ENCODE assay signal across 30 cellular contexts in genomic region chr1:215794151-215794550, GRCh38.
DNase-seq lines count a peak whose midpoint lies in the region; ATAC-seq, FAIRE-seq and TF ChIP-seq lines count a peak whose summit lies in the region.
"Had no signal": no experiment of that assay in that cellular context is flagged by ENCODE, and none has a peak within 500 bp of the region (broad histone marks: within the 10 kb centered on the region; RNA-seq: fewer than 3 reads in every experiment).

No MANE protein-coding gene starts in this region.

- no peak for FAIRE-seq in GM12891 (lab: Jason Lieb, UNC)
- FAIRE-seq: endometrium, keratinocyte had no signal

- intact Hi-C loops in activated CD8-positive, alpha-beta T cell treated with anti-CD3 and anti-CD28 coated beads for 36 hours (cut with micrococcal nuclease), result no loop called here

- peak overlapping the region; percentile 5 for H3K27ac Mint-ChIP-seq in nephron progenitor cell
- no peak overlapping the region for H3K27ac Mint-ChIP-seq in activated CD8-positive, alpha-beta T cell treated with anti-CD3 and anti-CD28 coated beads for 36 hours
- H3K27ac Mint-ChIP-seq: activated CD4-positive, alpha-beta memory T cell treated with anti-CD3 and anti-CD28 coated beads, Interleukin-2, amount 10 ng/mL, durations not matched to agents 7 days and 5 days; activated T-helper 1 cell treated with anti-CD3 and anti-CD28 coated beads, Interleukin-12 subunit alpha, Interleukin-12 subunit beta, Interleukin-2, Interleukin-4 antibody, amounts not matched to agents 30 ng/mL and 10 ng/mL and 1 ng/mL, durations not matched to agents 14 hours and 24 hours and 36 hours; neural progenitor cell; stimulated activated naive B cell treated with anti-CD40 and anti-IgM and Interleukin-4, amounts not matched to agents 10 μg/mL and 1 μg/mL and 100 μg/mL, for 72 hours; T-helper 17 cell had no signal

- H3K9me3 Mint-ChIP-seq in nephron progenitor cell, result no peaks in the 10 kb centered on the region
- H3K9me3 Mint-ChIP-seq in activated CD8-positive, alpha-beta T cell treated with anti-CD3 and anti-CD28 coated beads for 36 hours, result peaks cover 2% of the 10 kb centered on the region
- H3K9me3 Mint-ChIP-seq: neural progenitor cell; stimulated activated naive B cell treated with anti-CD40 and anti-IgM and Interleukin-4, amounts not matched to agents 10 μg/mL and 1 μg/mL and 100 μg/mL, for 72 hours had no signal

- POLR2A ChIA-PET in activated CD8-positive, alpha-beta T cell treated with anti-CD3 and anti-CD28 coated beads for 36 hours (lab: Charles Lee), result no interaction called here

- TF ChIP-seq CTCF in nephron progenitor cell (IDR thresholded peaks at IDR 0.05), result no peak
- TF ChIP-seq CTCF in activated CD8-positive, alpha-beta T cell treated with anti-CD3 and anti-CD28 coated beads for 36 hours (IDR thresholded peaks at IDR 0.05), result no peak

- no peak for TF ChIP-seq POLR2A in GM12891 (IDR thresholded peaks at IDR 0.05; ENCODE audit: low read depth, low read length)

- ATAC-seq in activated CD8-positive, alpha-beta T cell treated with anti-CD3 and anti-CD28 coated beads for 36 hours, result no peak
- ATAC-seq in HG03025 (IDR thresholded peaks at IDR 0.05; ENCODE audit: low FRiP score, unreplicated experiment), result no peak
- ATAC-seq: activated CD4-positive, CD25-positive, alpha-beta regulatory T cell treated with anti-CD3 and anti-CD28 coated beads, Interleukin-2, amount 50 U/mL, for 24 hours; body of pancreas; stimulated activated naive B cell treated with anti-CD40 and anti-IgM and Interleukin-4, amounts not matched to agents 10 μg/mL and 1 μg/mL and 100 μg/mL, for 72 hours; T-helper 17 cell had no signal

- no peak overlapping the region for H3K4me3 Mint-ChIP-seq in nephron progenitor cell
- H3K4me3 Mint-ChIP-seq in activated CD8-positive, alpha-beta T cell treated with anti-CD3 and anti-CD28 coated beads for 36 hours, result no peak overlapping the region
- H3K4me3 Mint-ChIP-seq: activated CD4-positive, alpha-beta memory T cell treated with anti-CD3 and anti-CD28 coated beads, Interleukin-2, amount 10 ng/mL, durations not matched to agents 7 days and 5 days; activated T-helper 1 cell treated with anti-CD3 and anti-CD28 coated beads, Interleukin-12 subunit alpha, Interleukin-12 subunit beta, Interleukin-2, Interleukin-4 antibody, amounts not matched to agents 30 ng/mL and 10 ng/mL and 1 ng/mL, durations not matched to agents 14 hours and 24 hours and 36 hours; central memory CD8-positive, alpha-beta T cell; neural progenitor cell; stimulated activated naive B cell treated with anti-CD40 and anti-IgM and Interleukin-4, amounts not matched to agents 10 μg/mL and 1 μg/mL and 100 μg/mL, for 72 hours; T-helper 17 cell had no signal

- DNase-seq in NCI-H1417 (lab: John Stamatoyannopoulos, UW), result peak; percentile 31 to 72 (median 39)
- DNase-seq in NCI-H1417 treated with DMSO at 0.1 percent for 48 hours (lab: John Stamatoyannopoulos, UW), result no peak
- peak; percentile 95 for DNase-seq in NCI-H1092 treated with DMSO at 0.1 percent for 48 hours (lab: John Stamatoyannopoulos, UW)
- peak; percentile 98 for DNase-seq in NCI-H69 (lab: John Stamatoyannopoulos, UW)
- DNase-seq in nephron progenitor cell, result no peak
- DNase-seq in activated CD8-positive, alpha-beta T cell treated with anti-CD3 and anti-CD28 coated beads for 36 hours, result no peak
- no peak for DNase-seq in GM12891 (ENCODE audit: insufficient read length, low spot score)
- DNase-seq: activated CD4-positive, alpha-beta memory T cell treated with anti-CD3 and anti-CD28 coated beads, Interleukin-2, amount 10 ng/mL, durations not matched to agents 7 days and 5 days; activated CD8-positive, alpha-beta memory T cell treated with anti-CD3 and anti-CD28 coated beads, Interleukin-2, amount 50 U/mL, for 48 hours; activated naive CD4-positive, alpha-beta T cell treated with anti-CD3 and anti-CD28 coated beads, Interleukin-2, amount 50 U/mL, for 16 hours; Caco-2; dermis blood vessel endothelial cell; DND-41; foreskin fibroblast; head of caudate nucleus; left ventricle myocardium inferior; NCI-H446; SHP77; stimulated activated naive B cell treated with anti-CD40 and anti-IgM and Interleukin-4, amounts not matched to agents 10 μg/mL and 1 μg/mL and 100 μg/mL, for 72 hours; substantia nigra; T-helper 17 cell; trophoblast cell had no signal

- no peaks in the 10 kb centered on the region for H3K27me3 Mint-ChIP-seq in nephron progenitor cell (ENCODE audit: low read depth, poor library complexity)
- no peaks in the 10 kb centered on the region for H3K27me3 Mint-ChIP-seq in activated CD8-positive, alpha-beta T cell treated with anti-CD3 and anti-CD28 coated beads for 36 hours
- H3K27me3 Mint-ChIP-seq: activated CD4-positive, alpha-beta memory T cell treated with anti-CD3 and anti-CD28 coated beads, Interleukin-2, amount 10 ng/mL, durations not matched to agents 7 days and 5 days; central memory CD8-positive, alpha-beta T cell; stimulated activated naive B cell treated with anti-CD40 and anti-IgM and Interleukin-4, amounts not matched to agents 10 μg/mL and 1 μg/mL and 100 μg/mL, for 72 hours; T-helper 17 cell had no signal

- CTCF ChIA-PET in activated CD8-positive, alpha-beta T cell treated with anti-CD3 and anti-CD28 coated beads for 36 hours (lab: Charles Lee), result no interaction called here

- peaks cover 5% of the 10 kb centered on the region for H3K4me1 Mint-ChIP-seq in nephron progenitor cell
- H3K4me1 Mint-ChIP-seq in activated CD8-positive, alpha-beta T cell treated with anti-CD3 and anti-CD28 coated beads for 36 hours (ENCODE audit: low read depth), result no peaks in the 10 kb centered on the region
- H3K4me1 Mint-ChIP-seq: activated CD4-positive, alpha-beta memory T cell treated with anti-CD3 and anti-CD28 coated beads, Interleukin-2, amount 10 ng/mL, durations not matched to agents 7 days and 5 days; central memory CD8-positive, alpha-beta T cell; neural progenitor cell; stimulated activated naive B cell treated with anti-CD40 and anti-IgM and Interleukin-4, amounts not matched to agents 10 μg/mL and 1 μg/mL and 100 μg/mL, for 72 hours; T-helper 17 cell had no signal

- no peaks in the 10 kb centered on the region for H3K36me3 Mint-ChIP-seq in nephron progenitor cell (ENCODE audit: low read depth)
- no peaks in the 10 kb centered on the region for H3K36me3 Mint-ChIP-seq in activated CD8-positive, alpha-beta T cell treated with anti-CD3 and anti-CD28 coated beads for 36 hours (ENCODE audit: low read depth)
- H3K36me3 Mint-ChIP-seq: neural progenitor cell; stimulated activated naive B cell treated with anti-CD40 and anti-IgM and Interleukin-4, amounts not matched to agents 10 μg/mL and 1 μg/mL and 100 μg/mL, for 72 hours had no signal

TF ChIP-seq in GM12891, 5 proteins besides CTCF, POLR2A, EP300 and RAD21:
- no peak for TF ChIP-seq POU2F2 (IDR thresholded peaks at IDR 0.05; ENCODE audit: low read depth, low read length)
- TF ChIP-seq SPI1 (IDR thresholded peaks at IDR 0.05; ENCODE audit: low read depth, low read length), result no peak
- TF ChIP-seq TAF1 (IDR thresholded peaks at IDR 0.05; ENCODE audit: low read depth, low read length), result no peak
- no peak for TF ChIP-seq PAX5 (IDR thresholded peaks at IDR 0.05; ENCODE audit: insufficient read depth, low read length, severe bottlenecking)
- no peak for TF ChIP-seq POLR2AphosphoS5 (IDR thresholded peaks at IDR 0.05; ENCODE audit: low read depth, low read length)

Comparison
In these comparisons a context has a peak if more than half of its experiments do, and no peak if none do; other contexts are left out.
1. DNase-seq: peak in NCI-H1417 (3 of 3), NCI-H1092 treated with DMSO at 0.1 percent for 48 hours (single experiment) and NCI-H69 (single experiment); none in NCI-H1417 treated with DMSO at 0.1 percent for 48 hours (single experiment), nephron progenitor cell (single experiment), activated CD8-positive, alpha-beta T cell treated with anti-CD3 and anti-CD28 coated beads for 36 hours (single experiment) and GM12891 (single experiment).